Comparison of ENCODE assay signal across 8 cellular contexts in genomic region chr10:30736685-30737232, GRCh38.
DNase-seq lines count a peak whose midpoint lies in the region; ATAC-seq and TF ChIP-seq lines count a peak whose summit lies in the region.

No MANE protein-coding gene starts in this region.

- H3K4me3 ChIP-seq in PC-9 (no peak overlapping the region), tibial artery (no peak overlapping the region)

- H3K27me3 ChIP-seq in PC-9 (ENCODE audit: insufficient read depth, low read depth) = no peaks in the 10 kb centered on the region
- no peaks in the 10 kb centered on the region for H3K27me3 ChIP-seq in tibial artery

- DNase-seq in activated CD8-positive, alpha-beta memory T cell treated with anti-CD3 and anti-CD28 coated beads, Interleukin-2, amount 10 ng/mL, durations not matched to agents 7 days and 5 days = peak; percentile 91
- no peak for DNase-seq in activated CD8-positive, alpha-beta memory T cell treated with anti-CD3 and anti-CD28 coated beads, Interleukin-2, amount 50 U/mL, for 4 hours
- DNase-seq in PC-9 = peak; percentile 44 to 63
- peak; percentile 100 for DNase-seq in fibroblast of peridontal ligament (ENCODE audit: extremely low read depth)
- peak; percentile 79 to 90 for DNase-seq in tibial artery
- DNase-seq in NCI-H82 (lab: John Stamatoyannopoulos, UW) = no peak
- DNase-seq in NK-92 (lab: John Stamatoyannopoulos, UW; ENCODE audit: unreplicated experiment) = no peak

- H3K4me1 ChIP-seq in PC-9 (replicated peaks; ENCODE audit: insufficient read depth) (no peaks in the 10 kb centered on the region), tibial artery (peaks cover 0 to 25% (median 4%) of the 10 kb centered on the region in 4 donors)

- no peak overlapping the region for H3K4me3 Mint-ChIP-seq in activated CD8-positive, alpha-beta memory T cell treated with anti-CD3 and anti-CD28 coated beads, Interleukin-2, amount 10 ng/mL, durations not matched to agents 7 days and 5 days

- peak; percentile 96 for ATAC-seq in activated CD8-positive, alpha-beta memory T cell treated with anti-CD3 and anti-CD28 coated beads, Interleukin-2, amount 10 ng/mL, durations not matched to agents 7 days and 5 days
- peak; percentile 69 for ATAC-seq in HG02884 (IDR thresholded peaks at IDR 0.05; ENCODE audit: unreplicated experiment)

- H3K27me3 Mint-ChIP-seq in activated CD8-positive, alpha-beta memory T cell treated with anti-CD3 and anti-CD28 coated beads, Interleukin-2, amount 10 ng/mL, durations not matched to agents 7 days and 5 days = no peaks in the 10 kb centered on the region

- peaks cover 25% of the 10 kb centered on the region for H3K36me3 Mint-ChIP-seq in activated CD8-positive, alpha-beta memory T cell treated with anti-CD3 and anti-CD28 coated beads, Interleukin-2, amount 10 ng/mL, durations not matched to agents 7 days and 5 days

- no peak overlapping the region for H3K4me2 ChIP-seq in PC-9

- no peaks in the 10 kb centered on the region for H3K79me2 ChIP-seq in PC-9 (ENCODE audit: low read depth)

- H3K27ac ChIP-seq in PC-9 = no peak overlapping the region
- H3K27ac ChIP-seq in tibial artery = peak overlapping the region; percentile 61 to 64

- H3K9me3 ChIP-seq in PC-9 (ENCODE audit: insufficient read depth, low read depth) (no peaks in the 10 kb centered on the region), tibial artery (no peaks in the 10 kb centered on the region)

- H3K27ac Mint-ChIP-seq in activated CD8-positive, alpha-beta memory T cell treated with anti-CD3 and anti-CD28 coated beads, Interleukin-2, amount 10 ng/mL, durations not matched to agents 7 days and 5 days = peak overlapping the region; percentile 87

- H3K36me3 ChIP-seq in PC-9 (ENCODE audit: low read depth) (no peaks in the 10 kb centered on the region), tibial artery (no peaks in the 10 kb centered on the region)

- H3F3A ChIP-seq in PC-9 (ENCODE audit: insufficient read depth, low read depth) = no peaks in the 10 kb centered on the region

- H4K20me1 ChIP-seq in PC-9 (ENCODE audit: insufficient read depth) = no peaks in the 10 kb centered on the region

- H3K9me3 Mint-ChIP-seq in activated CD8-positive, alpha-beta memory T cell treated with anti-CD3 and anti-CD28 coated beads, Interleukin-2, amount 10 ng/mL, durations not matched to agents 7 days and 5 days (ENCODE audit: low read depth) = peaks cover 8% of the 10 kb centered on the region

- POLR2A ChIA-PET in PC-9 (lab: Charles Lee; ENCODE audit: unreplicated experiment) = interaction anchor here (0.6 kb wide), 2 partner anchors 132 to 867 kb away, joined by 3 to 4 read pairs; no protein-coding TSS in a partner anchor

- H3K4me1 Mint-ChIP-seq in activated CD8-positive, alpha-beta memory T cell treated with anti-CD3 and anti-CD28 coated beads, Interleukin-2, amount 10 ng/mL, durations not matched to agents 7 days and 5 days = peaks cover 44% of the 10 kb centered on the region

- CTCF ChIA-PET in activated CD8-positive, alpha-beta memory T cell treated with anti-CD3 and anti-CD28 coated beads, Interleukin-2, amount 10 ng/mL, durations not matched to agents 7 days and 5 days (lab: Charles Lee) = interaction anchor here (0.7 to 9.2 kb wide), 10 partner anchors 9 to 1074 kb away, joined by 3 to 104 read pairs (median 4); no protein-coding TSS in a partner anchor
- CTCF ChIA-PET in PC-9 (lab: Charles Lee) = interaction anchor here (0.6 kb wide), 1 partner anchor 1640 kb away, joined by 3 read pairs; no protein-coding TSS in a partner anchor

- H3K9me2 ChIP-seq in PC-9 (ENCODE audit: insufficient read depth) = no peaks in the 10 kb centered on the region

- no peak for TF ChIP-seq CTCF in PC-9 (conservative IDR thresholded peaks at IDR 0.05)
- TF ChIP-seq CTCF in tibial artery (IDR thresholded peaks at IDR 0.05) = no peak

- no peak overlapping the region for H2AFZ ChIP-seq in PC-9

- BruUV-seq in PC-9 (replicated peaks; lab: Mats Ljungman, UMichigan) = no TSS peak

- intact Hi-C loops in PC-9 (cut with micrococcal nuclease; ENCODE audit: unreplicated experiment) = no loop called here
- intact Hi-C loops in tibial artery (cut with DNase I; ENCODE audit: low total_unique reads) = no loop called here

Comparison
In these comparisons a context has a peak if more than half of its experiments do, and no peak if none do; other contexts are left out.
1. DNase-seq: peak in activated CD8-positive, alpha-beta memory T cell treated with anti-CD3 and anti-CD28 coated beads, Interleukin-2, amount 10 ng/mL, durations not matched to agents 7 days and 5 days (single experiment), PC-9 (2 of 2), fibroblast of peridontal ligament (single experiment) and tibial artery (2 of 2); none in activated CD8-positive, alpha-beta memory T cell treated with anti-CD3 and anti-CD28 coated beads, Interleukin-2, amount 50 U/mL, for 4 hours (single experiment), NCI-H82 (single experiment) and NK-92 (single experiment).